Comparison of ENCODE assay signal across 20 cellular contexts in genomic region chr16:81896902-81897301, GRCh38.
"Had no signal": no experiment of that assay in that cellular context is flagged by ENCODE, and none has a peak within 500 bp of the region (broad histone marks: within the 10 kb centered on the region; RNA-seq: fewer than 3 reads in every experiment).

No MANE protein-coding gene starts in this region.

- H3K36me3 Mint-ChIP-seq: T-cell had no signal

- H3K27ac Mint-ChIP-seq: activated CD4-positive, alpha-beta memory T cell treated with anti-CD3 and anti-CD28 coated beads, Interleukin-2, amount 10 ng/mL, durations not matched to agents 7 days and 5 days; activated CD8-positive, alpha-beta memory T cell treated with anti-CD3 and anti-CD28 coated beads, Interleukin-2, amount 10 ng/mL, durations not matched to agents 7 days and 5 days; activated T-helper 2 cell treated with anti-CD3 and anti-CD28 coated beads, Interferon-gamma antibody, Interleukin-2, Interleukin-4, amounts not matched to agents 10 μg/mL and 5 μg/mL and 100 μg/mL, durations not matched to agents 14 hours and 24 hours and 36 hours; T-cell had no signal

- ATAC-seq: activated CD8-positive, alpha-beta memory T cell treated with anti-CD3 and anti-CD28 coated beads, Interleukin-2, amount 10 ng/mL, durations not matched to agents 7 days and 5 days; left cardiac atrium; lower lobe of right lung; natural killer cell; stimulated activated naive CD8-positive, alpha-beta T cell treated with anti-CD3 and anti-CD28 coated beads, Interleukin-15, Interleukin-2, amounts not matched to agents 100 U/mL and 50 U/mL, for 24 hours; T-cell had no signal

- H3K27me3 Mint-ChIP-seq: activated CD4-positive, alpha-beta memory T cell treated with anti-CD3 and anti-CD28 coated beads, Interleukin-2, amount 10 ng/mL, durations not matched to agents 7 days and 5 days; activated CD8-positive, alpha-beta memory T cell treated with anti-CD3 and anti-CD28 coated beads, Interleukin-2, amount 10 ng/mL, durations not matched to agents 7 days and 5 days; T-cell had no signal

- H3K4me3 Mint-ChIP-seq: activated CD4-positive, alpha-beta memory T cell treated with anti-CD3 and anti-CD28 coated beads, Interleukin-2, amount 10 ng/mL, durations not matched to agents 7 days and 5 days; activated CD8-positive, alpha-beta memory T cell treated with anti-CD3 and anti-CD28 coated beads, Interleukin-2, amount 10 ng/mL, durations not matched to agents 7 days and 5 days; natural killer cell; T-cell had no signal

- DNase-seq: activated CD4-positive, alpha-beta memory T cell treated with anti-CD3 and anti-CD28 coated beads, Interleukin-2, amount 10 ng/mL, durations not matched to agents 7 days and 5 days; activated CD4-positive, alpha-beta T cell treated with anti-CD3 and anti-CD28 coated beads for 48 hours; activated CD4-positive, CD25-positive, alpha-beta regulatory T cell; activated CD8-positive, alpha-beta memory T cell treated with anti-CD3 and anti-CD28 coated beads, Interleukin-2, amount 10 ng/mL, durations not matched to agents 7 days and 5 days; activated naive CD4-positive, alpha-beta T cell treated with anti-CD3 and anti-CD28 coated beads, Interleukin-2, amount 50 U/mL, for 16 hours; aorta; brain microvascular endothelial cell; cerebellar nuclear complex; effector memory CD4-positive, alpha-beta T cell; esophagus squamous epithelium; left cardiac atrium; lower lobe of right lung; natural killer cell; stimulated activated CD4-positive, alpha-beta T cell treated with anti-CD3 and anti-CD28 coated beads, Interleukin-12 subunit alpha, Interleukin-12 subunit beta, amount 100 ng/mL, for 4 hours; stimulated activated CD4-positive, alpha-beta T cell treated with anti-CD3 and anti-CD28 coated beads, Interleukin-1b, Interleukin-23, amount 100 ng/mL, for 48 hours; stimulated activated CD8-positive, alpha-beta memory T cell treated with anti-CD3 and anti-CD28 coated beads, Interleukin-4, amount 100 ng/mL, for 48 hours; stimulated activated naive CD8-positive, alpha-beta T cell treated with anti-CD3 and anti-CD28 coated beads, Interleukin-15, Interleukin-2, amounts not matched to agents 100 U/mL and 50 U/mL, for 24 hours; T-cell; transverse colon had no signal

- H3K9me3 Mint-ChIP-seq: activated CD4-positive, alpha-beta memory T cell treated with anti-CD3 and anti-CD28 coated beads, Interleukin-2, amount 10 ng/mL, durations not matched to agents 7 days and 5 days; activated T-helper 2 cell treated with anti-CD3 and anti-CD28 coated beads, Interferon-gamma antibody, Interleukin-2, Interleukin-4, amounts not matched to agents 10 μg/mL and 5 μg/mL and 100 μg/mL, durations not matched to agents 14 hours and 24 hours and 36 hours; natural killer cell; T-cell had no signal

- H3K4me1 Mint-ChIP-seq: activated CD4-positive, alpha-beta memory T cell treated with anti-CD3 and anti-CD28 coated beads, Interleukin-2, amount 10 ng/mL, durations not matched to agents 7 days and 5 days; activated CD8-positive, alpha-beta memory T cell treated with anti-CD3 and anti-CD28 coated beads, Interleukin-2, amount 10 ng/mL, durations not matched to agents 7 days and 5 days; T-cell had no signal
